19 cellular contexts compared by ENCODE assay signal in the genomic region with DNA sequence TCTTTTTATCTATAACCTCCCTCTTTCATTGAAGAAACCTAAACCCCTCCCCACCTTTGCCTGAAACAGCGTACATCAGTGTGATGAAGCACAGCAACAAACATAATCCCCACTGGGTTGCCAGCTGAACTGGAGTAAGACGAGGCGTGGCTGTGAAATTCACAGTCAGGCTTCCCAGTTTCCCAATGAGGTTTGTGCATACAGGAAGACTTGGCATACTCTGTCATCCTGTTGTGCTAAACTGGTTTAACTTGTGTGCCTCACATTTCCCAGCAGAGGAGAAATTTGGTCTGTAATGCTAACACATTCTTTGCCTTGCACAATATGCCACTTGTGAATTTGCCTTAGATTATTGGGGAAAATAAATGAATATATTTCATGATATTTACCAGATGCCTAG.
A peak's percentile ranks its signal among the peaks of the same experiment; 100 is the strongest.
DNase-seq lines count a peak whose midpoint lies in the region; ATAC-seq and TF ChIP-seq lines count a peak whose summit lies in the region.
"Had no signal": no experiment of that assay in that cellular context is flagged by ENCODE, and none has a peak within 500 bp of the region (broad histone marks: within the 10 kb centered on the region; RNA-seq: fewer than 3 reads in every experiment).

No MANE protein-coding gene starts in this region.

- H3K4me3 Mint-ChIP-seq in endothelial cell (ENCODE audit: unreplicated experiment): no peak overlapping the region
- H3K4me3 Mint-ChIP-seq: activated CD4-positive, alpha-beta T cell treated with anti-CD3 and anti-CD28 coated beads, Interleukin-2, amount 10 ng/mL, durations not matched to agents 24 days and 14 days; CD4-positive, alpha-beta memory T cell had no signal

- H3K36me3 ChIP-seq in A673 (ENCODE audit: insufficient read depth, low read length, poor library complexity, severe bottlenecking) (no peaks in the 10 kb centered on the region), mesendoderm (ENCODE audit: control insufficient read depth, insufficient read depth, low read length) (no peaks in the 10 kb centered on the region)
- H3K36me3 ChIP-seq: esophagus squamous epithelium, tibial artery had no signal

- no peak for ATAC-seq in HG02678 (IDR thresholded peaks at IDR 0.05; ENCODE audit: unreplicated experiment)
- ATAC-seq: A549 had no signal

- no CpG with 5 or more reads among the region's 3 CpGs for WGBS in mesendoderm (ENCODE audit: extremely low coverage, insufficient coverage, low lambda C conversion rate)

- no peak overlapping the region for H4K5ac ChIP-seq in mesendoderm (ENCODE audit: low read length)

- H3K4me1 ChIP-seq in A673 (ENCODE audit: insufficient read depth, low read length, poor library complexity, severe bottlenecking): peaks cover 11% of the 10 kb centered on the region
- H3K4me1 ChIP-seq in mesendoderm (ENCODE audit: control insufficient read depth, low read depth, low read length): peaks cover 1% of the 10 kb centered on the region
- H3K4me1 ChIP-seq: A549, tibial artery had no signal

- intact Hi-C loops in A673 (cut with micrococcal nuclease; ENCODE audit: unreplicated experiment): no loop called here

- H2BK15ac ChIP-seq in mesendoderm (replicated peaks; ENCODE audit: low read depth): no peak overlapping the region

- no peaks in the 10 kb centered on the region for H3K9me3 ChIP-seq in A673 (ENCODE audit: low read depth, low read length, poor library complexity, severe bottlenecking)
- H3K9me3 ChIP-seq: tibial artery had no signal

- no peaks in the 10 kb centered on the region for H3K79me2 ChIP-seq in mesendoderm (ENCODE audit: control insufficient read depth, insufficient read depth, low read length)

- H3K27me3 ChIP-seq in A673 (replicated peaks; ENCODE audit: insufficient read depth, low read depth, low read length, poor library complexity) (no peaks in the 10 kb centered on the region), mesendoderm (ENCODE audit: insufficient read depth, low read length, poor library complexity) (no peaks in the 10 kb centered on the region)
- H3K27me3 ChIP-seq: esophagus squamous epithelium, tibial artery had no signal

- H2AK5ac ChIP-seq in mesendoderm (ENCODE audit: low read length): no peak overlapping the region

- H3K56ac ChIP-seq in mesendoderm (ENCODE audit: low read length): no peak overlapping the region

- no peak overlapping the region for H3K27ac ChIP-seq in A673 (ENCODE audit: low read depth, low read length, poor library complexity, severe bottlenecking)
- no peak overlapping the region for H3K27ac ChIP-seq in mesendoderm (ENCODE audit: low read depth, low read length)
- H3K27ac ChIP-seq: A549, tibial artery had no signal

- H3K4me1 Mint-ChIP-seq in endothelial cell (ENCODE audit: unreplicated experiment): peaks cover 9% of the 10 kb centered on the region
- H3K4me1 Mint-ChIP-seq: activated CD4-positive, alpha-beta T cell treated with anti-CD3 and anti-CD28 coated beads, Interleukin-2, amount 10 ng/mL, durations not matched to agents 24 days and 14 days had no signal

- no peaks in the 10 kb centered on the region for H3K36me3 Mint-ChIP-seq in endothelial cell (ENCODE audit: low read depth, unreplicated experiment)
- H3K36me3 Mint-ChIP-seq: CD4-positive, alpha-beta memory T cell had no signal

- no peak overlapping the region for H3K4me2 ChIP-seq in mesendoderm (ENCODE audit: low read length)
- H3K4me2 ChIP-seq: A549 had no signal

- H3K79me1 ChIP-seq in mesendoderm (ENCODE audit: low read length): no peaks in the 10 kb centered on the region

- no peak overlapping the region for H2BK5ac ChIP-seq in mesendoderm (ENCODE audit: low read length)

- H3K4ac ChIP-seq in mesendoderm (ENCODE audit: low read depth, low read length): no peak overlapping the region

- no peaks in the 10 kb centered on the region for H3K27me3 Mint-ChIP-seq in endothelial cell (ENCODE audit: unreplicated experiment)

- H3K9ac ChIP-seq in mesendoderm (ENCODE audit: low read length): no peak overlapping the region

- BruUV-seq in A673 (replicated peaks; lab: Mats Ljungman, UMichigan): no TSS peak

- DNase-seq in A673 (ENCODE audit: low spot score) (peak; percentile 16), LNCaP clone FGC (ENCODE audit: low read depth) (peak; percentile 95), endothelial cell (ENCODE audit: low spot score) (peak; percentile 11), mesendoderm (peak; percentile 86), ecto neural progenitor cell (ENCODE audit: low spot score) (no peak), CD1c-positive myeloid dendritic cell (ENCODE audit: extremely low spot score) (no peak), retina (no peak)
- DNase-seq: activated CD4-positive, alpha-beta T cell treated with anti-CD3 and anti-CD28 coated beads, Interleukin-2, amount 10 ng/mL, durations not matched to agents 24 days and 14 days; activated naive CD4-positive, alpha-beta T cell; aorta; CD4-positive, alpha-beta memory T cell; esophagus squamous epithelium; hippocampal formation; NCI-H146; stimulated activated CD4-positive, alpha-beta T cell treated with anti-CD3 and anti-CD28 coated beads, Interleukin-4, amount 100 ng/mL, for 24 hours; T1000; tibial artery had no signal

- H3K23ac ChIP-seq in mesendoderm (ENCODE audit: low read length): no peak overlapping the region

- no peaks in the 10 kb centered on the region for H3K9me3 Mint-ChIP-seq in endothelial cell (ENCODE audit: unreplicated experiment)

- POLR2A ChIA-PET in A673 (lab: Charles Lee; ENCODE audit: low non-redundant PET): no interaction called here

- H3K18ac ChIP-seq in mesendoderm (ENCODE audit: low read length): no peak overlapping the region

- TF ChIP-seq CTCF in A673 (conservative IDR thresholded peaks at IDR 0.05; ENCODE audit: low read depth, low read length) (no peak), LNCaP clone FGC (IDR thresholded peaks at IDR 0.05; ENCODE audit: control insufficient read depth, extremely low read depth, insufficient read depth) (no peak), endothelial cell (IDR thresholded peaks at IDR 0.05; ENCODE audit: unreplicated experiment) (no peak)

- CTCF ChIA-PET in A673 (lab: Charles Lee): no interaction called here

- H3K27ac Mint-ChIP-seq in endothelial cell (ENCODE audit: unreplicated experiment): no peak overlapping the region
- H3K27ac Mint-ChIP-seq: activated CD4-positive, alpha-beta T cell treated with anti-CD3 and anti-CD28 coated beads, Interleukin-2, amount 10 ng/mL, durations not matched to agents 24 days and 14 days; CD4-positive, alpha-beta memory T cell had no signal

- H2BK120ac ChIP-seq in mesendoderm (ENCODE audit: low read depth, low read length): no peak overlapping the region

- no peak overlapping the region for H3K4me3 ChIP-seq in A673 (ENCODE audit: low read depth, low read length, poor library complexity, severe bottlenecking)
- H3K4me3 ChIP-seq in LNCaP clone FGC (ENCODE audit: low read depth, low read length): no peak overlapping the region
- H3K4me3 ChIP-seq in mesendoderm (ENCODE audit: low read length): no peak overlapping the region
- H3K4me3 ChIP-seq: A549, esophagus squamous epithelium, tibial artery had no signal

- no peak overlapping the region for H4K8ac ChIP-seq in mesendoderm (ENCODE audit: low read depth, low read length)

Comparison
In these comparisons a context has a peak if more than half of its experiments do, and no peak if none do; other contexts are left out.
1. DNase-seq: peak in A673 (single experiment), LNCaP clone FGC (single experiment), endothelial cell (single experiment) and mesendoderm (single experiment); none in ecto neural progenitor cell (single experiment), CD1c-positive myeloid dendritic cell (single experiment) and retina (single experiment).